8 cellular contexts compared by ENCODE assay signal in genomic region chr2:196849895-196850294, GRCh38. TPM values are rescaled to one million over a fixed set of nuclear protein-coding genes. Genes with fewer than 3 reads are reported as not detected.
DNase-seq lines count a peak whose midpoint lies in the region; ATAC-seq and TF ChIP-seq lines count a peak whose summit lies in the region.
"Had no signal": no experiment of that assay in that cellular context is flagged by ENCODE, and none has a peak within 500 bp of the region (broad histone marks: within the 10 kb centered on the region; RNA-seq: fewer than 3 reads in every experiment).

No MANE protein-coding gene starts in this region.

- no peaks in the 10 kb centered on the region for H3K27me3 ChIP-seq in prostate gland (replicated peaks; ENCODE audit: insufficient read depth)

- H3K9me3 ChIP-seq in prostate gland: no peaks in the 10 kb centered on the region
- H3K9me3 ChIP-seq: lower lobe of right lung had no signal

- H3K4me3 ChIP-seq in epithelial cell of esophagus (ENCODE audit: low read length) (no peak overlapping the region), prostate gland (no peak overlapping the region)
- H3K4me3 ChIP-seq: lower lobe of right lung had no signal

- TF ChIP-seq CTCF in GM12873 (IDR thresholded peaks at IDR 0.05; ENCODE audit: insufficient read depth, low read depth, low read length, missing control alignments) (peak; percentile 33), epithelial cell of esophagus (IDR thresholded peaks at IDR 0.05; ENCODE audit: insufficient read depth, low read depth, low read length, missing control alignments) (peak; percentile 30), prostate gland (IDR thresholded peaks at IDR 0.05) (peak in 1 of 4 experiments; percentile 36)

- intact Hi-C loops in prostate gland (cut with DNase I): no loop called here

- no peak for ATAC-seq in HG02759 (IDR thresholded peaks at IDR 0.05; ENCODE audit: unreplicated experiment)
- ATAC-seq in GM19023 (IDR thresholded peaks at IDR 0.05; ENCODE audit: unreplicated experiment): no peak

- DNase-seq in NCI-H524 treated with DMSO at 0.1 percent for 48 hours (lab: John Stamatoyannopoulos, UW): peak; percentile 8
- DNase-seq in epithelial cell of esophagus (ENCODE audit: low read depth): peak; percentile 19
- peak; percentile 8 for DNase-seq in prostate gland (ENCODE audit: low spot score)
- no peak for DNase-seq in GF-D8 (lab: John Stamatoyannopoulos, UW)
- DNase-seq: lower lobe of right lung had no signal

- no peak overlapping the region for H3K27ac ChIP-seq in prostate gland
- H3K27ac ChIP-seq: lower lobe of right lung had no signal

- no peaks in the 10 kb centered on the region for H3K4me1 ChIP-seq in prostate gland (replicated peaks)
- H3K4me1 ChIP-seq: lower lobe of right lung had no signal

- no peaks in the 10 kb centered on the region for H3K36me3 ChIP-seq in prostate gland
- H3K36me3 ChIP-seq: lower lobe of right lung had no signal

- TF ChIP-seq POLR2A in prostate gland (IDR thresholded peaks at IDR 0.05): no peak

RNA-seq across cellular contexts. Expression of gene C2orf66, which starts 40.7 kb away (rescaled TPM):
- under 1 TPM in 1 of 2 donors, not detected in 1; 0.32 TPM for total RNA-seq in prostate gland

RNA-seq across cellular contexts. Expression of gene GTF3C3, which starts 50.4 kb away (rescaled TPM):
- total RNA-seq in prostate gland: 10 to 100 TPM; 17.5 to 31.3 TPM
